Comparison of ENCODE assay signal across 8 cellular contexts in genomic region chr12:109518820-109519665, GRCh38. TPM values are rescaled to one million over a fixed set of nuclear protein-coding genes. Genes with fewer than 3 reads are reported as not detected.
A peak's percentile ranks its signal among the peaks of the same experiment; 100 is the strongest.
DNase-seq lines count a peak whose midpoint lies in the region; ATAC-seq and TF ChIP-seq lines count a peak whose summit lies in the region.

No MANE protein-coding gene starts in this region.

- POLR2A ChIA-PET in PC-9 (lab: Charles Lee; ENCODE audit: unreplicated experiment): no interaction called here

- intact Hi-C loops in PC-9 (cut with micrococcal nuclease; ENCODE audit: unreplicated experiment): loop anchor here (1.0 to 2.0 kb wide), 3 partner anchors 78 to 256 kb away; no protein-coding TSS in a partner anchor

- H3K36me3 Mint-ChIP-seq in activated T-helper 17 cell treated with anti-CD3 and anti-CD28 coated beads, Interleukin-2, amount 50 U/mL, for 72 hours (ENCODE audit: low read depth): peaks cover 86% of the 10 kb centered on the region

- H3K36me3 ChIP-seq in PC-9 (ENCODE audit: low read depth) (no peaks in the 10 kb centered on the region), suprapubic skin (peaks cover 96% of the 10 kb centered on the region)

- H3K4me3 Mint-ChIP-seq in activated T-helper 17 cell treated with anti-CD3 and anti-CD28 coated beads, Interleukin-2, amount 50 U/mL, for 72 hours: no peak overlapping the region

- DNase-seq in COLO668 (lab: John Stamatoyannopoulos, UW; ENCODE audit: unreplicated experiment): peak; percentile 75
- DNase-seq in HUDEP-2 (lab: John Stamatoyannopoulos, UW; ENCODE audit: unreplicated experiment in 76 of 76): peak in 44 of 76 experiments; percentile 2 to 61 (median 24)
- DNase-seq in PC-9: peak in 1 of 2 experiments; percentile 57
- peak; percentile 55 to 81 for DNase-seq in foreskin fibroblast
- DNase-seq in nucleus accumbens (lab: John Stamatoyannopoulos, UW): peak in 46 of 56 donors; percentile 12 to 87 (median 43)
- peak in 1 of 2 donors; percentile 59 for DNase-seq in suprapubic skin (ENCODE audit: low spot score in 2 of 2)

- H3K27ac ChIP-seq in PC-9 (no peak overlapping the region), suprapubic skin (peak overlapping the region; percentile 3)

- no peak overlapping the region for H3K27ac Mint-ChIP-seq in activated T-helper 17 cell treated with anti-CD3 and anti-CD28 coated beads, Interleukin-2, amount 50 U/mL, for 72 hours

- 61% methylated on average over 11 of the region's 11 CpGs for WGBS in suprapubic skin

- no peak for TF ChIP-seq EP300 in suprapubic skin (IDR thresholded peaks at IDR 0.05)

- BruUV-seq in PC-9 (replicated peaks; lab: Mats Ljungman, UMichigan): no TSS peak

- no peaks in the 10 kb centered on the region for H4K20me1 ChIP-seq in PC-9 (ENCODE audit: insufficient read depth)

- no peaks in the 10 kb centered on the region for H3K4me1 Mint-ChIP-seq in activated T-helper 17 cell treated with anti-CD3 and anti-CD28 coated beads, Interleukin-2, amount 50 U/mL, for 72 hours

- H3K4me2 ChIP-seq in PC-9: no peak overlapping the region

- peak; percentile 40 for ATAC-seq in activated T-helper 17 cell treated with anti-CD3 and anti-CD28 coated beads, Interleukin-2, amount 50 U/mL, for 72 hours (replicated peaks)
- ATAC-seq in GM21737 (IDR thresholded peaks at IDR 0.05; ENCODE audit: unreplicated experiment): no peak

- TF ChIP-seq POLR2A in suprapubic skin (IDR thresholded peaks at IDR 0.05): no peak

- CTCF ChIA-PET in PC-9 (lab: Charles Lee): interaction anchor here (0.5 kb wide), 1 partner anchor 35 kb away, joined by 3 read pairs; no protein-coding TSS in a partner anchor

- no peaks in the 10 kb centered on the region for H3K9me2 ChIP-seq in PC-9 (ENCODE audit: insufficient read depth)

- no peaks in the 10 kb centered on the region for H3K27me3 Mint-ChIP-seq in activated T-helper 17 cell treated with anti-CD3 and anti-CD28 coated beads, Interleukin-2, amount 50 U/mL, for 72 hours

- H3K9me3 ChIP-seq in PC-9 (ENCODE audit: insufficient read depth, low read depth): no peaks in the 10 kb centered on the region
- H3K9me3 ChIP-seq in suprapubic skin: no peaks in the 10 kb centered on the region

- no peaks in the 10 kb centered on the region for H3K9me3 Mint-ChIP-seq in activated T-helper 17 cell treated with anti-CD3 and anti-CD28 coated beads, Interleukin-2, amount 50 U/mL, for 72 hours

- H2AFZ ChIP-seq in PC-9: no peak overlapping the region

- H3K4me3 ChIP-seq in PC-9: no peak overlapping the region
- no peak overlapping the region for H3K4me3 ChIP-seq in foreskin fibroblast (ENCODE audit: low read depth in 1 of 2, low read length in 2 of 2)
- H3K4me3 ChIP-seq in suprapubic skin: no peak overlapping the region

- no peaks in the 10 kb centered on the region for H3F3A ChIP-seq in PC-9 (ENCODE audit: insufficient read depth, low read depth)

- no peaks in the 10 kb centered on the region for H3K27me3 ChIP-seq in PC-9 (ENCODE audit: insufficient read depth, low read depth)
- no peaks in the 10 kb centered on the region for H3K27me3 ChIP-seq in suprapubic skin

- H3K4me1 ChIP-seq in PC-9 (replicated peaks; ENCODE audit: insufficient read depth): no peaks in the 10 kb centered on the region
- peaks cover 3% of the 10 kb centered on the region for H3K4me1 ChIP-seq in suprapubic skin

- TF ChIP-seq CTCF in PC-9 (conservative IDR thresholded peaks at IDR 0.05) (peak; percentile 93), foreskin fibroblast (IDR thresholded peaks at IDR 0.05; ENCODE audit: low read depth, low read length) (peak; percentile 94), suprapubic skin (IDR thresholded peaks at IDR 0.05) (peak; percentile 61 to 72)

- H3K79me2 ChIP-seq in PC-9 (ENCODE audit: low read depth): no peaks in the 10 kb centered on the region

RNA-seq across cellular contexts. Expression of gene UBE3B, which starts 41.6 kb away (rescaled TPM):
- total RNA-seq in PC-9 (2021) (45.4 and 48.0 TPM in 2 replicates), suprapubic skin (10 to 100 TPM; 53.2 to 94.1 (median 61.6) TPM)
- 10 to 100 TPM; 36.4 to 42.3 TPM for total RNA-seq in activated T-helper 17 cell treated with anti-CD3 and anti-CD28 coated beads, Interleukin-2, amount 50 U/mL, for 72 hours

RNA-seq across cellular contexts. Expression of gene KCTD10, which starts 41.9 kb away (rescaled TPM):
- total RNA-seq in PC-9 (2021): 37.4 and 45.9 TPM in 2 replicates
- 10 to 100 TPM; 50.8 to 70.6 TPM for total RNA-seq in activated T-helper 17 cell treated with anti-CD3 and anti-CD28 coated beads, Interleukin-2, amount 50 U/mL, for 72 hours
- 10 to 100 TPM; 34.7 to 56.3 (median 41.7) TPM for total RNA-seq in suprapubic skin

RNA-seq across cellular contexts. Expression of gene MMAB, which starts 54.3 kb away (rescaled TPM):
- total RNA-seq in PC-9 (2021) (52.8 and 84.3 TPM in 2 replicates), suprapubic skin (10 to 100 TPM; 17.1 to 37.2 (median 24.5) TPM)
- total RNA-seq in activated T-helper 17 cell treated with anti-CD3 and anti-CD28 coated beads, Interleukin-2, amount 50 U/mL, for 72 hours: 10 to 100 TPM; 17.8 to 22.2 TPM

RNA-seq across cellular contexts. Expression of gene MVK, which starts 54.6 kb away (rescaled TPM):
- total RNA-seq in PC-9 (2021) (35.6 and 50.8 TPM in 2 replicates), suprapubic skin (10 to 100 TPM; 30.1 to 62.1 (median 37.2) TPM)
- 10 to 100 TPM; 10.7 to 15.6 TPM for total RNA-seq in activated T-helper 17 cell treated with anti-CD3 and anti-CD28 coated beads, Interleukin-2, amount 50 U/mL, for 72 hours
